8 cellular contexts compared by ENCODE assay signal in genomic region chr17:42386784-42387183, GRCh38. TPM values are rescaled to one million over a fixed set of nuclear protein-coding genes. Genes with fewer than 3 reads are reported as not detected.
DNase-seq lines count a peak whose midpoint lies in the region; ATAC-seq and TF ChIP-seq lines count a peak whose summit lies in the region.

No MANE protein-coding gene starts in this region.

- H3K4me3 Mint-ChIP-seq in activated naive CD4-positive, alpha-beta T cell treated with anti-CD3 and anti-CD28 coated beads, Interleukin-2, amount 10 ng/mL, durations not matched to agents 7 days and 5 days: peak overlapping the region; percentile 96

- peaks cover 14% of the 10 kb centered on the region for H3K36me3 Mint-ChIP-seq in activated naive CD4-positive, alpha-beta T cell treated with anti-CD3 and anti-CD28 coated beads, Interleukin-2, amount 10 ng/mL, durations not matched to agents 7 days and 5 days

- ATAC-seq in upper lobe of right lung (no peak), HG03520 (IDR thresholded peaks at IDR 0.05; ENCODE audit: unreplicated experiment) (no peak)

- peak overlapping the region; percentile 93 for H3K4me3 ChIP-seq in brain microvascular endothelial cell (ENCODE audit: low read depth, low read length)
- peak overlapping the region; percentile 97 for H3K4me3 ChIP-seq in mesodermal cell (ENCODE audit: extremely low read depth, insufficient read depth, low read length, poor library complexity, severe bottlenecking)
- H3K4me3 ChIP-seq in upper lobe of right lung: peak overlapping the region; percentile 95

- H3K27ac ChIP-seq in brain microvascular endothelial cell (no peak overlapping the region), mesodermal cell (ENCODE audit: low read depth, low read length, severe bottlenecking) (no peak overlapping the region), upper lobe of right lung (peak overlapping the region; percentile 100)

- CTCF ChIA-PET in activated naive CD4-positive, alpha-beta T cell treated with anti-CD3 and anti-CD28 coated beads, Interleukin-2, amount 10 ng/mL, durations not matched to agents 7 days and 5 days (lab: Charles Lee): no interaction called here

- H3K27me3 ChIP-seq in brain microvascular endothelial cell (replicated peaks) (no peaks in the 10 kb centered on the region), upper lobe of right lung (no peaks in the 10 kb centered on the region)

- H3K27ac Mint-ChIP-seq in activated naive CD4-positive, alpha-beta T cell treated with anti-CD3 and anti-CD28 coated beads, Interleukin-2, amount 10 ng/mL, durations not matched to agents 7 days and 5 days: peak overlapping the region; percentile 99

- peaks cover 4% of the 10 kb centered on the region for H3K27me3 Mint-ChIP-seq in activated naive CD4-positive, alpha-beta T cell treated with anti-CD3 and anti-CD28 coated beads, Interleukin-2, amount 10 ng/mL, durations not matched to agents 7 days and 5 days

- no peak for DNase-seq in activated naive CD4-positive, alpha-beta T cell treated with anti-CD3 and anti-CD28 coated beads, Interleukin-2, amount 10 ng/mL, durations not matched to agents 7 days and 5 days
- DNase-seq in activated naive CD4-positive, alpha-beta T cell treated with anti-CD3 and anti-CD28 coated beads, Interleukin-2, amount 50 U/mL, for 16 hours: no peak
- DNase-seq in brain microvascular endothelial cell (no peak), upper lobe of right lung (no peak), nucleus accumbens (lab: John Stamatoyannopoulos, UW) (no peak), 8988T (no peak)

- H3K4me1 ChIP-seq in mesodermal cell (ENCODE audit: control insufficient read depth, insufficient read depth, low read length, poor library complexity, severe bottlenecking) (no peaks in the 10 kb centered on the region), upper lobe of right lung (peaks cover 57% of the 10 kb centered on the region)

- peaks cover 49% of the 10 kb centered on the region for H3K4me1 Mint-ChIP-seq in activated naive CD4-positive, alpha-beta T cell treated with anti-CD3 and anti-CD28 coated beads, Interleukin-2, amount 10 ng/mL, durations not matched to agents 7 days and 5 days

- TF ChIP-seq CTCF in brain microvascular endothelial cell (IDR thresholded peaks at IDR 0.05; ENCODE audit: low read depth, low read length, missing control alignments) (no peak), upper lobe of right lung (IDR thresholded peaks at IDR 0.05) (no peak)

- no peaks in the 10 kb centered on the region for H3K9me3 Mint-ChIP-seq in activated naive CD4-positive, alpha-beta T cell treated with anti-CD3 and anti-CD28 coated beads, Interleukin-2, amount 10 ng/mL, durations not matched to agents 7 days and 5 days

- in situ Hi-C loops in brain microvascular endothelial cell (cut with HindIII; ENCODE audit: low pct_ligation_motif_present, low sequenced_read_pairs): no loop called here

- H3K9me3 ChIP-seq in mesodermal cell (ENCODE audit: control insufficient read depth, low read length): no peaks in the 10 kb centered on the region
- H3K9me3 ChIP-seq in upper lobe of right lung: no peaks in the 10 kb centered on the region

- intact Hi-C loops in upper lobe of right lung (cut with DNase I): no loop called here

- no peaks in the 10 kb centered on the region for H3K36me3 ChIP-seq in brain microvascular endothelial cell (replicated peaks)
- peaks cover 14% of the 10 kb centered on the region for H3K36me3 ChIP-seq in mesodermal cell (ENCODE audit: control insufficient read depth, insufficient read depth, low read length)
- no peaks in the 10 kb centered on the region for H3K36me3 ChIP-seq in upper lobe of right lung

RNA-seq across cellular contexts. Expression of gene STAT3, which starts 1.5 kb away (rescaled TPM):
- polyA plus RNA-seq in mesodermal cell (2013, experiment 1 of 2): 45.9 TPM
- 39.3 TPM for polyA plus RNA-seq in mesodermal cell (2013, experiment 2 of 2)
- 309 TPM for total RNA-seq in upper lobe of right lung

RNA-seq across cellular contexts. Expression of gene CAVIN1, which starts 36.3 kb away (rescaled TPM):
- polyA plus RNA-seq in mesodermal cell (2013, experiment 1 of 2): 138 TPM
- polyA plus RNA-seq in mesodermal cell (2013, experiment 2 of 2): 99.8 TPM
- 342 TPM for total RNA-seq in upper lobe of right lung
